8 cellular contexts compared by ENCODE assay signal in genomic region chr12:132593938-132594358, GRCh38. TPM values are rescaled to one million over a fixed set of nuclear protein-coding genes. Genes with fewer than 3 reads are reported as not detected.
DNase-seq lines count a peak whose midpoint lies in the region; ATAC-seq and TF ChIP-seq lines count a peak whose summit lies in the region.

No MANE protein-coding gene starts in this region.

- no peak overlapping the region for H3K4ac ChIP-seq in mesenchymal stem cell (ENCODE audit: low read depth in 1 of 2, low read length in 2 of 2)

- ATAC-seq in GM19438 (IDR thresholded peaks at IDR 0.05; ENCODE audit: low read depth, unreplicated experiment) (peak; percentile 96), HG03159 (IDR thresholded peaks at IDR 0.05; ENCODE audit: unreplicated experiment) (no peak)

- peak overlapping the region; percentile 28 for H3K4me3 Mint-ChIP-seq in endothelial cell (ENCODE audit: unreplicated experiment)

- H4K8ac ChIP-seq in mesenchymal stem cell (ENCODE audit: low read length): no peak overlapping the region

- H3K4me1 ChIP-seq in mesenchymal stem cell (ENCODE audit: control insufficient read depth, insufficient read depth, low read depth, low read length) (peaks cover 14% of the 10 kb centered on the region), transverse colon (peaks cover 2 to 13% (median 9%) of the 10 kb centered on the region in 4 donors)

- H2AK5ac ChIP-seq in mesenchymal stem cell (ENCODE audit: low read length, severe bottlenecking): no peak overlapping the region

- no peaks in the 10 kb centered on the region for H3K36me3 ChIP-seq in SK-N-MC (ENCODE audit: insufficient read depth, low read length)
- no peaks in the 10 kb centered on the region for H3K36me3 ChIP-seq in mesenchymal stem cell (ENCODE audit: control insufficient read depth in 1 of 2, insufficient read depth in 2 of 2, low read depth in 1 of 2, low read length in 2 of 2)
- H3K36me3 ChIP-seq in transverse colon: no peaks in the 10 kb centered on the region

- TF ChIP-seq EP300 in transverse colon (IDR thresholded peaks at IDR 0.05; ENCODE audit: low read depth): no peak

- H3K9me3 Mint-ChIP-seq in endothelial cell (ENCODE audit: unreplicated experiment): no peaks in the 10 kb centered on the region

- H3K79me1 ChIP-seq in mesenchymal stem cell (replicated peaks; ENCODE audit: low read length, poor library complexity, severe bottlenecking): no peaks in the 10 kb centered on the region

- H2BK15ac ChIP-seq in mesenchymal stem cell (ENCODE audit: low read depth, poor library complexity, severe bottlenecking): no peak overlapping the region

- H3K27ac Mint-ChIP-seq in endothelial cell (ENCODE audit: unreplicated experiment): no peak overlapping the region

- no peak overlapping the region for H2BK120ac ChIP-seq in mesenchymal stem cell (ENCODE audit: low read depth, low read length)

- H3K4me3 ChIP-seq in SK-N-MC (peak overlapping the region; percentile 58), mesenchymal stem cell (ENCODE audit: insufficient read depth in 1 of 2, low read depth in 1 of 2, low read length in 2 of 2) (peak overlapping the region in 1 of 2 experiments; percentile 39), transverse colon (peak overlapping the region in 3 of 4 donors; percentile 11 to 43 (median 23))

- H2BK12ac ChIP-seq in mesenchymal stem cell (ENCODE audit: low read length in 2 of 2): peak overlapping the region in 1 of 2 experiments; percentile 39

- peaks cover 11% of the 10 kb centered on the region for H3K36me3 Mint-ChIP-seq in endothelial cell (ENCODE audit: low read depth, unreplicated experiment)

- peaks cover 14% of the 10 kb centered on the region for H3K27me3 Mint-ChIP-seq in endothelial cell (ENCODE audit: unreplicated experiment)

- H3K14ac ChIP-seq in mesenchymal stem cell (ENCODE audit: low read length in 2 of 2): no peak overlapping the region

- H3K23ac ChIP-seq in mesenchymal stem cell (ENCODE audit: low read length in 2 of 2): no peak overlapping the region

- 33% methylated on average over 11 of the region's 11 CpGs for WGBS in mesenchymal stem cell
- 7 to 13% methylated on average over 5 to 11 of the region's 11 CpGs for WGBS in transverse colon (ENCODE audit: low coverage in 1 of 2), 2 donors

- H3K27ac ChIP-seq in SK-N-MC: no peak overlapping the region
- no peak overlapping the region for H3K27ac ChIP-seq in mesenchymal stem cell (ENCODE audit: low read length, poor library complexity, severe bottlenecking)
- peak overlapping the region in 3 of 4 donors; percentile 45 to 60 (median 58) for H3K27ac ChIP-seq in transverse colon

- H4K91ac ChIP-seq in mesenchymal stem cell (ENCODE audit: low read length): no peak overlapping the region

- H3K27me3 ChIP-seq in mesenchymal stem cell (ENCODE audit: control insufficient read depth in 1 of 2, insufficient read depth in 1 of 2, low read length in 2 of 2) (peaks cover 0 to 65% of the 10 kb centered on the region in 2 experiments), transverse colon (peaks cover 11% of the 10 kb centered on the region)

- peaks cover 17% of the 10 kb centered on the region for H3K4me1 Mint-ChIP-seq in endothelial cell (ENCODE audit: unreplicated experiment)

- in situ Hi-C loops in transverse colon (cut with MboI; ENCODE audit: low pct_ligation_motif_present in 1 of 4, low pct_unique_long_range_greater_than_20kb in 1 of 4, low sequenced_read_pairs in 3 of 4): no loop called here

- H3K4me2 ChIP-seq in mesenchymal stem cell (ENCODE audit: low read length, poor library complexity, severe bottlenecking): peak overlapping the region; percentile 19

- peak in 12 of 14 donors; percentile 9 to 91 (median 56) for DNase-seq in C1 segment of cervical spinal cord (lab: John Stamatoyannopoulos, UW)
- peak; percentile 93 for DNase-seq in NCI-H1048 (lab: John Stamatoyannopoulos, UW)
- DNase-seq in SK-N-MC (ENCODE audit: low read depth, low spot score): peak; percentile 52
- DNase-seq in endothelial cell (ENCODE audit: low spot score): peak; percentile 70
- DNase-seq in mesenchymal stem cell: peak; percentile 94
- peak; percentile 95 for DNase-seq in transverse colon

- H3K9ac ChIP-seq in SK-N-MC (ENCODE audit: insufficient read length) (no peak overlapping the region), mesenchymal stem cell (ENCODE audit: low read length) (no peak overlapping the region)

- H3K9me3 ChIP-seq in SK-N-MC (ENCODE audit: low read depth, low read length): no peaks in the 10 kb centered on the region
- peaks cover 2% of the 10 kb centered on the region for H3K9me3 ChIP-seq in mesenchymal stem cell (ENCODE audit: control insufficient read depth, low read length)
- no peaks in the 10 kb centered on the region for H3K9me3 ChIP-seq in transverse colon

- no peak overlapping the region for H2BK5ac ChIP-seq in mesenchymal stem cell (ENCODE audit: low read depth, low read length, poor library complexity, severe bottlenecking)

- H3K18ac ChIP-seq in mesenchymal stem cell (ENCODE audit: low read depth in 1 of 2, low read length in 2 of 2): no peak overlapping the region

- TF ChIP-seq POLR2A in transverse colon (IDR thresholded peaks at IDR 0.05): peak; percentile 31

- intact Hi-C loops in transverse colon (cut with DNase I; ENCODE audit: low total_unique reads): no loop called here

- H2AFZ ChIP-seq in mesenchymal stem cell (ENCODE audit: low read depth, low read length): no peak overlapping the region

- TF ChIP-seq CTCF in endothelial cell (IDR thresholded peaks at IDR 0.05; ENCODE audit: unreplicated experiment) (no peak), transverse colon (IDR thresholded peaks at IDR 0.05) (no peak)

RNA-seq across cellular contexts. Expression of gene LRCOL1, which starts 16.4 kb away (rescaled TPM):
- total RNA-seq in endothelial cell (ENCODE audit: unreplicated experiment) (not detected), transverse colon (not detected)
- polyA plus RNA-seq in mesenchymal stem cell (2013, experiment 1 of 2): not detected
- not detected for polyA plus RNA-seq in mesenchymal stem cell (2013, experiment 2 of 2)

RNA-seq across cellular contexts. Expression of gene P2RX2, which starts 24.6 kb away (rescaled TPM):
- not detected for total RNA-seq in endothelial cell (ENCODE audit: unreplicated experiment)
- polyA plus RNA-seq in mesenchymal stem cell (2013, experiment 1 of 2): not detected
- not detected for polyA plus RNA-seq in mesenchymal stem cell (2013, experiment 2 of 2)
- total RNA-seq in transverse colon: 1 to 10 TPM in 1 of 4 donors, under 1 TPM in 1, not detected in 2; 0.96 to 2.1 TPM

Comparison
In these comparisons a context has a peak if more than half of its experiments do, and no peak if none do; other contexts are left out.
1. H3K27ac ChIP-seq: peak in transverse colon (3 of 4); none in SK-N-MC (single experiment) and mesenchymal stem cell (single experiment).
2. Peak in every context shown above with its lines, with median percentiles within 50 percentile points of each other: DNase-seq.